Comparison of ENCODE assay signal across 8 cellular contexts in genomic region chr1:233790662-233791371, GRCh38.
DNase-seq lines count a peak whose midpoint lies in the region; ATAC-seq, FAIRE-seq and TF ChIP-seq lines count a peak whose summit lies in the region.

No MANE protein-coding gene starts in this region.

- peak; percentile 98 to 99 for ATAC-seq in A549
- ATAC-seq in HG02678 (IDR thresholded peaks at IDR 0.05; ENCODE audit: unreplicated experiment) = peak; percentile 97

- H3K9me3 ChIP-seq in A549 (peaks cover 13% of the 10 kb centered on the region; the same call in 1 of the 3 replicates), keratinocyte (ENCODE audit: control insufficient read depth, low read depth, low read length) (no peaks in the 10 kb centered on the region)

- no peaks in the 10 kb centered on the region for H4K20me1 ChIP-seq in keratinocyte (ENCODE audit: control insufficient read depth, extremely low read depth, insufficient read depth, low read length)

- WGBS in A549 (ENCODE audit: missing lambda C conversion rate) = 48% methylated on average over 8 of the region's 8 CpGs

- DNase-seq in A549 (ENCODE audit: low read depth in 1 of 2, low spot score in 1 of 2) (peak; percentile 75 to 88), NCI-H1105 treated with DMSO at 0.1 percent for 48 hours (lab: John Stamatoyannopoulos, UW) (peak; percentile 52), SKM-1 (lab: John Stamatoyannopoulos, UW; ENCODE audit: unreplicated experiment) (peak; percentile 84), keratinocyte (ENCODE audit: low read depth, low spot score) (peak; percentile 17)
- DNase-seq in central memory CD4-positive, alpha-beta T cell = peak; percentile 11
- DNase-seq in stimulated activated CD4-positive, alpha-beta T cell treated with anti-CD3 and anti-CD28 coated beads, Interleukin-2, amount 100 ng/mL, for 4 hours (ENCODE audit: low read depth) = peak; percentile 9

- no peaks in the 10 kb centered on the region for H3K9me1 ChIP-seq in keratinocyte (ENCODE audit: control insufficient read depth, extremely low read depth, insufficient read depth, low read length)

- H3K27ac ChIP-seq in A549 (no peak overlapping the region), keratinocyte (ENCODE audit: control insufficient read depth, insufficient read depth, low read length) (no peak overlapping the region)

- H3K4me3 ChIP-seq in A549 (no peak overlapping the region), keratinocyte (ENCODE audit: control insufficient read depth in 2 of 3, extremely low read depth in 1 of 3, insufficient read depth in 2 of 3, low read depth in 1 of 3, low read length in 3 of 3) (no peak overlapping the region)

- peak; percentile 94 for FAIRE-seq in A549 (lab: Jason Lieb, UNC)
- FAIRE-seq in keratinocyte (lab: Jason Lieb, UNC) = peak; percentile 98

- no peaks in the 10 kb centered on the region for H3K36me3 ChIP-seq in keratinocyte (ENCODE audit: control insufficient read depth in 2 of 2, extremely low read depth in 1 of 2, insufficient read depth in 2 of 2, low read length in 2 of 2)

- H3K79me2 ChIP-seq in keratinocyte (ENCODE audit: control insufficient read depth, insufficient read depth, low read length) = no peaks in the 10 kb centered on the region

- CTCF ChIA-PET in A549 (lab: Yijun Ruan, JAX) = interaction anchor here (0.7 to 5.0 kb wide), 41 partner anchors 10 to 487 kb away, joined by 3 to 54 read pairs (median 4); partner anchors contain the start of gene SLC35F3

- no peak for TF ChIP-seq EP300 in A549 (IDR thresholded peaks at IDR 0.05)

- POLR2A ChIA-PET in A549 (lab: Yijun Ruan, JAX) = no interaction called here

- no peak for TF ChIP-seq POLR2A in A549 (IDR thresholded peaks at IDR 0.05; ENCODE audit: low read length)

- TF ChIP-seq RAD21 in A549 (conservative IDR thresholded peaks at IDR 0.05 in 1 of 2, IDR thresholded peaks at IDR 0.05 in 1 of 2) = peak; percentile 89 to 94

- H3K4me1 ChIP-seq in A549 = no peaks in the 10 kb centered on the region
- no peaks in the 10 kb centered on the region for H3K4me1 ChIP-seq in keratinocyte (ENCODE audit: control insufficient read depth, extremely low read depth, insufficient read depth, low read length)

- H3K9ac ChIP-seq in keratinocyte (ENCODE audit: control insufficient read depth, extremely low read depth, insufficient read depth, low read length) = no peak overlapping the region

- no peak overlapping the region for H3K4me2 ChIP-seq in A549
- H3K4me2 ChIP-seq in keratinocyte (ENCODE audit: control insufficient read depth, extremely low read depth, insufficient read depth, low read depth, low read length) = no peak overlapping the region

- H3K27me3 ChIP-seq in keratinocyte (ENCODE audit: control insufficient read depth, extremely low read depth, insufficient read depth, low read length) = no peaks in the 10 kb centered on the region

- dilution Hi-C loops in keratinocyte (cut with MboI; ENCODE audit: extremely low pct_ligation_motif_present, low sequenced_read_pairs) = no loop called here

- no peak overlapping the region for H2AFZ ChIP-seq in keratinocyte (ENCODE audit: control insufficient read depth, low read length)

- peak; percentile 93 for TF ChIP-seq CTCF in A549 (IDR thresholded peaks at IDR 0.05)
- peak; percentile 97 for TF ChIP-seq CTCF in GM12873 (IDR thresholded peaks at IDR 0.05; ENCODE audit: insufficient read depth, low read depth, low read length, missing control alignments)
- TF ChIP-seq CTCF in keratinocyte (optimal IDR thresholded peaks at IDR 0.05 in 1 of 3, IDR thresholded peaks at IDR 0.05 in 1 of 3, conservative IDR thresholded peaks at IDR 0.05 in 1 of 3; ENCODE audit: extremely low read depth in 1 of 3, insufficient read depth in 2 of 3, low read length in 3 of 3) = peak; percentile 84 to 98 (median 95)

TF ChIP-seq in A549, 52 proteins besides CTCF, POLR2A, EP300 and RAD21:
- TF ChIP-seq RARB (CRISPR knock-in tag; IDR thresholded peaks at IDR 0.05) = no peak
- TF ChIP-seq NFE2L2 (conservative IDR thresholded peaks at IDR 0.05; ENCODE audit: low read length) = no peak
- no peak for TF ChIP-seq TP53 (CRISPR knock-in tag; IDR thresholded peaks at IDR 0.05)
- no peak for TF ChIP-seq SREBF2 (IDR thresholded peaks at IDR 0.05)
- TF ChIP-seq ESRRA (IDR thresholded peaks at IDR 0.05; ENCODE audit: borderline replicate concordance, low read length) = no peak
- no peak for TF ChIP-seq ZFP36 (IDR thresholded peaks at IDR 0.05; ENCODE audit: borderline replicate concordance, partially characterized antibody)
- peak; percentile 97 for TF ChIP-seq SMC3 (IDR thresholded peaks at IDR 0.05)
- TF ChIP-seq CHD4 (IDR thresholded peaks at IDR 0.05; ENCODE audit: borderline replicate concordance) = no peak
- TF ChIP-seq NR3C1 (IDR thresholded peaks at IDR 0.05) = no peak
- TF ChIP-seq MAX (IDR thresholded peaks at IDR 0.05) = 0 out of 2 replicates have a peak, but pooled peaks have one; percentile 17
- TF ChIP-seq GATA3 (IDR thresholded peaks at IDR 0.05; ENCODE audit: borderline replicate concordance) = peak; percentile 50
- TF ChIP-seq FOXS1 (CRISPR knock-in tag; IDR thresholded peaks at IDR 0.05) = no peak
- no peak for TF ChIP-seq BHLHE40 (IDR thresholded peaks at IDR 0.05; ENCODE audit: low read depth, low read length)
- no peak for TF ChIP-seq HOXB5 (CRISPR knock-in tag; IDR thresholded peaks at IDR 0.05)
- no peak for TF ChIP-seq HOXB13 (CRISPR knock-in tag; IDR thresholded peaks at IDR 0.05; ENCODE audit: low read depth)
- no peak for TF ChIP-seq ZNF302 (CRISPR knock-in tag; IDR thresholded peaks at IDR 0.05)
- no peak for TF ChIP-seq EHMT2 (IDR thresholded peaks at IDR 0.05; ENCODE audit: low read depth)
- TF ChIP-seq KDM5A (IDR thresholded peaks at IDR 0.05) = no peak
- TF ChIP-seq CBX8 (IDR thresholded peaks at IDR 0.05) = no peak

Comparison
In these comparisons a context has a peak if more than half of its experiments do, and no peak if none do; other contexts are left out.
1. DNase-seq: peak in every context shown above with its lines; median percentile 84 in SKM-1; 82 in A549; 52 in NCI-H1105 treated with DMSO at 0.1 percent for 48 hours; 17 in keratinocyte; 11 in central memory CD4-positive, alpha-beta T cell; 9 in stimulated activated CD4-positive, alpha-beta T cell treated with anti-CD3 and anti-CD28 coated beads, Interleukin-2, amount 100 ng/mL, for 4 hours.